Comparison of ENCODE assay signal across 8 cellular contexts in the genomic region with DNA sequence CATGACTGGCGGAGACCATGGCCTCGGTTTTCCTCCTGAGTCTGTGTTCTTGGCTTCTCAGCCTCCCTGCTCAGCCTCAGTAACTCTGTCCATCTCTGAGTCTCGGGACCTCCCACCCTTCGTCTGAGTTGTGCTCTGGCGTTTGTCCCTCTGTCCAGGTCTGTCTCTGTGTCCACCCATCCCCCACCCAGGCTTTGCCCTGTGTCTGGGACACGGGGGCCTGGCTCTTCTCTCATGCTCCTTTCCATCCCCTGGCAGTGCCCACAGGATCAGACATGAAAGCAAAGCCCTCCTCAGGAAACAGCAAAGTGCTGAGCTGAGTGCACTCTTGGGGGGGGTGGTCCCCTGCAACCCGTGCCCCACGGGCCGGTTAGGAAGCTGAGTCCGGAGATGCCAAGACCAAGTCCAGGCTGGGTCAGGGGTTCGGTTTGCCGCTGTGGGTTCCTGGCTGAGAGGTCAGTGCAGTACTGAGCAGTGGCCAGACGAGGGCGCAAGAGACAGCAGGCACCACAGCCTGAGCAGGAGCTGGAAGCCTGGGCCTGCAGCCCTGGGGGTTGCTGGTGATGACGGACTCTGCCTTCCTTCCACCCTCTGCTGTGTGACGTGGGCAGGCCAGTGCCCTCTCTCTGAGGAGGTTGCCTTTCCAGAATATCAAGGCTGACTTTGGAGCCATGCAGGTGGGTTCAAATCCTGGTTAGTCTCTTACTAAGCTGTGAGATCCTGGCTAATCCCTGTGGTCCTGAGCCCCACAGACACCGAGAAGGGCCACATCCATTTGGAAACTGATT.
DNase-seq lines count a peak whose midpoint lies in the region; ATAC-seq and TF ChIP-seq lines count a peak whose summit lies in the region.

No MANE protein-coding gene starts in this region.

- H3K27me3 ChIP-seq in BLaER1 (no peaks in the 10 kb centered on the region), RWPE2 (ENCODE audit: insufficient read depth, poor library complexity, severe bottlenecking) (no peaks in the 10 kb centered on the region), neutrophil (no peaks in the 10 kb centered on the region)

- peaks cover 7% of the 10 kb centered on the region; the same call in 1 of the 2 replicates for H4K20me1 ChIP-seq in BLaER1

- H3K27ac ChIP-seq in BLaER1: peak overlapping the region; percentile 96
- no peak overlapping the region for H3K27ac ChIP-seq in RWPE2 (ENCODE audit: poor library complexity, severe bottlenecking)
- peak overlapping the region; percentile 99 for H3K27ac ChIP-seq in neutrophil

- TF ChIP-seq CTCF in RWPE2 (IDR thresholded peaks at IDR 0.05; ENCODE audit: poor library complexity, severe bottlenecking) (peak; percentile 91), foreskin fibroblast (IDR thresholded peaks at IDR 0.05; ENCODE audit: low read depth, low read length) (peak; percentile 99), neutrophil (IDR thresholded peaks at IDR 0.05) (peak; percentile 99)

- ATAC-seq in RWPE2 (ENCODE audit: low read depth): peak; percentile 73

- peaks cover 4% of the 10 kb centered on the region; the same call in 1 of the 2 replicates for H3K36me3 ChIP-seq in BLaER1
- H3K36me3 ChIP-seq in RWPE2 (ENCODE audit: low read depth): no peaks in the 10 kb centered on the region
- peaks cover 20% of the 10 kb centered on the region for H3K36me3 ChIP-seq in neutrophil

- peak overlapping the region; percentile 98 for H3K4me2 ChIP-seq in BLaER1

- H3K4me3 ChIP-seq in BLaER1: peak overlapping the region; percentile 72
- H3K4me3 ChIP-seq in RWPE2 (ENCODE audit: severe bottlenecking): no peak overlapping the region
- no peak overlapping the region for H3K4me3 ChIP-seq in foreskin fibroblast (ENCODE audit: low read depth in 1 of 2, low read length in 2 of 2)
- H3K4me3 ChIP-seq in neutrophil (ENCODE audit: low read depth in 1 of 2, low read length in 1 of 2): peak overlapping the region; percentile 93 to 99

- peaks cover 94% of the 10 kb centered on the region for H3K4me1 ChIP-seq in BLaER1
- H3K4me1 ChIP-seq in RWPE2 (ENCODE audit: insufficient read depth, poor library complexity, severe bottlenecking): no peaks in the 10 kb centered on the region
- peaks cover 66 to 73% of the 10 kb centered on the region in 2 experiments for H3K4me1 ChIP-seq in neutrophil (ENCODE audit: control insufficient read depth in 1 of 2, insufficient read depth in 1 of 2, low read depth in 1 of 2, low read length in 1 of 2)

- H3K9ac ChIP-seq in BLaER1: peak overlapping the region; percentile 86

- DNase-seq in GM19238 (ENCODE audit: insufficient read length, low spot score): peak; percentile 87
- peak; percentile 79 for DNase-seq in HK-2 (ENCODE audit: unreplicated experiment)
- no peak for DNase-seq in RWPE2 (ENCODE audit: low spot score)
- DNase-seq in activated T-helper 9 cell treated with anti-CD3 and anti-CD28 coated beads, Interleukin-2, amount 50 U/mL, for 16 hours (ENCODE audit: low read depth): peak; percentile 67
- peak; percentile 64 to 88 for DNase-seq in foreskin fibroblast
- peak; percentile 83 for DNase-seq in superior temporal gyrus (ENCODE audit: extremely low spot score)

- no peaks in the 10 kb centered on the region for H3K9me3 ChIP-seq in BLaER1
- no peaks in the 10 kb centered on the region for H3K9me3 ChIP-seq in RWPE2 (ENCODE audit: severe bottlenecking)
- H3K9me3 ChIP-seq in neutrophil: no peaks in the 10 kb centered on the region

Comparison
In these comparisons a context has a peak if more than half of its experiments do, and no peak if none do; other contexts are left out.
1. H3K4me3 ChIP-seq: peak in BLaER1 (single experiment) and neutrophil (2 of 2); none in RWPE2 (single experiment) and foreskin fibroblast (0 of 2).
2. Peak in every context shown above with its lines, with median percentiles within 50 percentile points of each other: CTCF ChIP-seq.